8 cellular contexts compared by ENCODE assay signal in the genomic region with DNA sequence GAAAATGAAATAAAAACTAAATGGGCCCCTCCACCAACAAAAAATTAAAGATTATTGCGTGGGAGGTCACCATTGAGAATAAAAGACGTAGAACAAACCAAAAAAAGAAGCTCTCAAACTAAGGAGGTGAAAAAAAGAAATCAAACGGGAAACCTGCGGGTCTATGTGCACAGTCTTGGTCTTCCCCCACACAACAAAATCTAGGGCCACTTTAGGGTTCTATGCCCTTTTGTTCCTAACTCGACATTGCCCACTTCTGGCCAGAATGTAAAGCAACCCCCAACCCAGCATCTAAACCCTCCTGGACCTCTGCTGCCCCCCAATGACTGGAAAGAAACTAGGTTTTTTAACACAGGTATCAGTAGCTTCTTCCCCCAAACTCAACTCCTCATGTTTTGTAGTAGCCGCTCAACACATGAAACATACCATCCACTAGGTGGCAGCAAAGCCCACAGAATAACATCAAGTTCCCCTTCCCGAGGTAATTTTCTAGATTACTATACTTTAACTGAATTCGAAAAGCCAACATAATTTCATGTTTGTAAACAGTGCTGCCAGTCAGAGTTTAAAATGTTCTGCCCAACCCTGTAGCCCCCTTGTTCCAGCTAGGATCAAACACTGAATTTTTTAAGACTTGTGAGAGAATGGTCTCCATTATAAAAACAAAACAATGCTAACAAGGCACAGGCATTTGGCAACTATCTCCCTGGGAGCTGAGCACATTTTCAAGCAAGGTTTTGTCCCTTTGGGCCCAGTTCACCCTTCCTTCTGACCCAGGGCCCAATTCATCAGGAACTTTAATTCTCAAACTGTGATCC. TPM values are rescaled to one million over a fixed set of nuclear protein-coding genes. Genes with fewer than 3 reads are reported as not detected.
A peak's percentile ranks its signal among the peaks of the same experiment; 100 is the strongest.
DNase-seq lines count a peak whose midpoint lies in the region; ATAC-seq and TF ChIP-seq lines count a peak whose summit lies in the region.

No MANE protein-coding gene starts in this region.

- peak overlapping the region; percentile 92 for H3K27ac Mint-ChIP-seq in activated CD8-positive, alpha-beta T cell treated with anti-CD3 and anti-CD28 coated beads, Interleukin-2, amount 10 ng/mL, durations not matched to agents 7 days and 5 days
- peak overlapping the region; percentile 92 for H3K27ac Mint-ChIP-seq in endodermal cell
- H3K27ac Mint-ChIP-seq in stimulated activated naive B cell treated with anti-CD40 and anti-IgM and Interleukin-4, amounts not matched to agents 10 μg/mL and 1 μg/mL and 100 μg/mL, for 72 hours = peak overlapping the region; percentile 81

- no peaks in the 10 kb centered on the region for H3K4me1 ChIP-seq in endodermal cell (ENCODE audit: control insufficient read depth, insufficient read depth, low read length)

- peak overlapping the region; percentile 80 for H3K4me3 Mint-ChIP-seq in activated CD8-positive, alpha-beta T cell treated with anti-CD3 and anti-CD28 coated beads, Interleukin-2, amount 10 ng/mL, durations not matched to agents 7 days and 5 days
- no peak overlapping the region for H3K4me3 Mint-ChIP-seq in endodermal cell
- H3K4me3 Mint-ChIP-seq in stimulated activated naive B cell treated with anti-CD40 and anti-IgM and Interleukin-4, amounts not matched to agents 10 μg/mL and 1 μg/mL and 100 μg/mL, for 72 hours = peak overlapping the region; percentile 27 to 74

- peaks cover 62% of the 10 kb centered on the region for H3K4me1 Mint-ChIP-seq in activated CD8-positive, alpha-beta T cell treated with anti-CD3 and anti-CD28 coated beads, Interleukin-2, amount 10 ng/mL, durations not matched to agents 7 days and 5 days (ENCODE audit: low read depth)
- peaks cover 22% of the 10 kb centered on the region for H3K4me1 Mint-ChIP-seq in endodermal cell
- H3K4me1 Mint-ChIP-seq in stimulated activated naive B cell treated with anti-CD40 and anti-IgM and Interleukin-4, amounts not matched to agents 10 μg/mL and 1 μg/mL and 100 μg/mL, for 72 hours = peaks cover 35 to 69% of the 10 kb centered on the region in 2 donors

- ATAC-seq in GM21447 (IDR thresholded peaks at IDR 0.05; ENCODE audit: unreplicated experiment) = peak; percentile 50
- peak; percentile 87 for ATAC-seq in activated CD8-positive, alpha-beta T cell treated with anti-CD3 and anti-CD28 coated beads, Interleukin-2, amount 10 ng/mL, durations not matched to agents 7 days and 5 days
- ATAC-seq in stimulated activated naive B cell treated with anti-CD40 and anti-IgM and Interleukin-4, amounts not matched to agents 10 μg/mL and 1 μg/mL and 100 μg/mL, for 72 hours (replicated peaks) = peak; percentile 86 to 87

- peak; percentile 30 for DNase-seq in DMS153 (lab: John Stamatoyannopoulos, UW)
- peak in 62 of 76 experiments; percentile 12 to 81 (median 48) for DNase-seq in HUDEP-2 (lab: John Stamatoyannopoulos, UW; ENCODE audit: unreplicated experiment in 76 of 76)
- peak; percentile 81 for DNase-seq in NK-92 treated with Interleukin-12 subunit alpha and Interleukin-12 subunit beta, amount 100 ng/mL, for 24 hours (lab: John Stamatoyannopoulos, UW)
- peak; percentile 94 for DNase-seq in activated CD8-positive, alpha-beta T cell treated with anti-CD3 and anti-CD28 coated beads, Interleukin-2, amount 10 ng/mL, durations not matched to agents 7 days and 5 days
- peak; percentile 93 for DNase-seq in endodermal cell
- peak; percentile 61 for DNase-seq in middle frontal gyrus (ENCODE audit: extremely low spot score, low spot score)
- DNase-seq in stimulated activated naive B cell treated with anti-CD40 and anti-IgM and Interleukin-4, amounts not matched to agents 10 μg/mL and 1 μg/mL and 100 μg/mL, for 72 hours = peak; percentile 89

- 16 to 38% methylated on average over 6 to 8 of the region's 8 CpGs for WGBS in endodermal cell (ENCODE audit: insufficient coverage in 1 of 2, insufficient read length in 1 of 2), 2 experiments

- peaks cover 89% of the 10 kb centered on the region for H3K36me3 ChIP-seq in endodermal cell (ENCODE audit: control insufficient read depth, insufficient read depth, low read length)

- H3K27me3 ChIP-seq in endodermal cell (ENCODE audit: control insufficient read depth, insufficient read depth, low read length, poor library complexity, severe bottlenecking) = no peaks in the 10 kb centered on the region

- H3K9me3 Mint-ChIP-seq in activated CD8-positive, alpha-beta T cell treated with anti-CD3 and anti-CD28 coated beads, Interleukin-2, amount 10 ng/mL, durations not matched to agents 7 days and 5 days (ENCODE audit: insufficient read depth) = no peaks in the 10 kb centered on the region
- H3K9me3 Mint-ChIP-seq in endodermal cell = no peaks in the 10 kb centered on the region
- no peaks in the 10 kb centered on the region for H3K9me3 Mint-ChIP-seq in stimulated activated naive B cell treated with anti-CD40 and anti-IgM and Interleukin-4, amounts not matched to agents 10 μg/mL and 1 μg/mL and 100 μg/mL, for 72 hours

- no peaks in the 10 kb centered on the region for H3K27me3 Mint-ChIP-seq in activated CD8-positive, alpha-beta T cell treated with anti-CD3 and anti-CD28 coated beads, Interleukin-2, amount 10 ng/mL, durations not matched to agents 7 days and 5 days (ENCODE audit: low read depth)
- no peaks in the 10 kb centered on the region for H3K27me3 Mint-ChIP-seq in endodermal cell (ENCODE audit: insufficient read depth)
- no peaks in the 10 kb centered on the region for H3K27me3 Mint-ChIP-seq in stimulated activated naive B cell treated with anti-CD40 and anti-IgM and Interleukin-4, amounts not matched to agents 10 μg/mL and 1 μg/mL and 100 μg/mL, for 72 hours

- no peaks in the 10 kb centered on the region for H3K9me3 ChIP-seq in endodermal cell (ENCODE audit: control insufficient read depth, low read length)

- CTCF ChIA-PET in activated CD8-positive, alpha-beta T cell treated with anti-CD3 and anti-CD28 coated beads, Interleukin-2, amount 10 ng/mL, durations not matched to agents 7 days and 5 days (lab: Charles Lee) = interaction anchor here (0.6 to 14.2 kb wide), 172 partner anchors 9 to 1072 kb away, joined by 3 to 523 read pairs (median 6); a partner anchor contains a TSS

- H3K4me3 ChIP-seq in endodermal cell (ENCODE audit: low read length) = no peak overlapping the region

- TF ChIP-seq CTCF in endodermal cell (conservative IDR thresholded peaks at IDR 0.05) = peak; percentile 96

- no peak overlapping the region for H3K9ac ChIP-seq in endodermal cell (ENCODE audit: extremely low read depth, low read length, poor library complexity, severe bottlenecking)

- POLR2A ChIA-PET in activated CD8-positive, alpha-beta T cell treated with anti-CD3 and anti-CD28 coated beads, Interleukin-2, amount 10 ng/mL, durations not matched to agents 7 days and 5 days (lab: Charles Lee) = interaction anchor here (0.5 to 13.5 kb wide), 53 partner anchors 8 to 847 kb away, joined by 3 to 440 read pairs (median 4); a partner anchor contains a TSS

- H3K27ac ChIP-seq in endodermal cell (ENCODE audit: low read depth, low read length) = peak overlapping the region; percentile 39

- H3K36me3 Mint-ChIP-seq in activated CD8-positive, alpha-beta T cell treated with anti-CD3 and anti-CD28 coated beads, Interleukin-2, amount 10 ng/mL, durations not matched to agents 7 days and 5 days (ENCODE audit: low read depth) = peaks cover 59% of the 10 kb centered on the region
- peaks cover 72% of the 10 kb centered on the region for H3K36me3 Mint-ChIP-seq in endodermal cell (ENCODE audit: low read depth)
- H3K36me3 Mint-ChIP-seq in stimulated activated naive B cell treated with anti-CD40 and anti-IgM and Interleukin-4, amounts not matched to agents 10 μg/mL and 1 μg/mL and 100 μg/mL, for 72 hours = peaks cover 45 to 57% of the 10 kb centered on the region in 2 donors

RNA-seq across cellular contexts. Expression of a gene that starts 18.7 kb away (rescaled TPM):
- total RNA-seq in activated CD8-positive, alpha-beta T cell treated with anti-CD3 and anti-CD28 coated beads, Interleukin-2, amount 10 ng/mL, durations not matched to agents 7 days and 5 days = 100 to 1,000 TPM; 130 to 147 TPM
- total RNA-seq in endodermal cell = 100 to 1,000 TPM; 176 to 193 TPM
- 241 TPM for polyA plus RNA-seq in endodermal cell (2013, experiment 1 of 2)
- polyA plus RNA-seq in endodermal cell (2013, experiment 2 of 2) = 234 TPM

RNA-seq across cellular contexts. Expression of a gene that starts 27.8 kb away (rescaled TPM):
- total RNA-seq in activated CD8-positive, alpha-beta T cell treated with anti-CD3 and anti-CD28 coated beads, Interleukin-2, amount 10 ng/mL, durations not matched to agents 7 days and 5 days = 1 to 10 TPM; 8.0 to 8.5 TPM
- total RNA-seq in endodermal cell = 10 to 100 TPM; 68.3 to 77.7 TPM
- polyA plus RNA-seq in endodermal cell (2013, experiment 1 of 2) = 18.7 TPM
- 15.9 TPM for polyA plus RNA-seq in endodermal cell (2013, experiment 2 of 2)

Comparison
In these comparisons a context has a peak if more than half of its experiments do, and no peak if none do; other contexts are left out.
1. DNase-seq: peak in every context shown above with its lines; median percentile 94 in activated CD8-positive, alpha-beta T cell treated with anti-CD3 and anti-CD28 coated beads, Interleukin-2, amount 10 ng/mL, durations not matched to agents 7 days and 5 days; 93 in endodermal cell; 89 in stimulated activated naive B cell treated with anti-CD40 and anti-IgM and Interleukin-4, amounts not matched to agents 10 μg/mL and 1 μg/mL and 100 μg/mL, for 72 hours; 81 in NK-92 treated with Interleukin-12 subunit alpha and Interleukin-12 subunit beta, amount 100 ng/mL, for 24 hours; 61 in middle frontal gyrus; 48 in HUDEP-2; 30 in DMS153.
2. RNA of a gene that starts 27.8 kb away (total RNA-seq): 68.3 to 77.7 TPM in endodermal cell; 8.0 to 8.5 TPM in activated CD8-positive, alpha-beta T cell treated with anti-CD3 and anti-CD28 coated beads, Interleukin-2, amount 10 ng/mL, durations not matched to agents 7 days and 5 days; every median in the first group is over 4 times any median in the second.
3. Peak in every context shown above with its lines, with median percentiles within 50 percentile points of each other: ATAC-seq and H3K27ac Mint-ChIP-seq.